19 cellular contexts compared by ENCODE assay signal in the genomic region with DNA sequence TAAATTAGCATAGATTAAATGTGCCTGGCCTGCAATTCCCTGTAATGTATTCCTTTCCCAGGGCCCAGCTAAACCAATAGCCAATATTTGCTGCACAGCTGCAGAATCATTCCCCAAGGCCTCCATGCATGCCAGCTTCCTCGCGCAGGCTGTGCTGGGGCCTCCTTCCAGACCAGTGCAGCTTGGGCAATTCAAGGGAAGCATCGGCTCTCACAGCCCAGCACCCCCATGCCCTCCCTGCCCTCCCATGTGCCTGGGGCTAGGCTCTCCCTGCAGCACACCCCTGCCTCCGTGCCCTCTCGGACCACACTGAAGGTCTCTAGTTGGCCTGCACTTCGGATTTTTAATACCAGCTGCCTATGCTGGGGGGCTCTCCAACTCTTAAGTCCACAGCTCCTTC.
DNase-seq lines count a peak whose midpoint lies in the region; ATAC-seq and TF ChIP-seq lines count a peak whose summit lies in the region.
"Had no signal": no experiment of that assay in that cellular context is flagged by ENCODE, and none has a peak within 500 bp of the region (broad histone marks: within the 10 kb centered on the region; RNA-seq: fewer than 3 reads in every experiment).

No MANE protein-coding gene starts in this region.

- peaks cover 0 to 3% (median 0%) of the 10 kb centered on the region in 3 experiments for H3K27me3 ChIP-seq in neuronal stem cell (ENCODE audit: control insufficient read depth in 3 of 3, insufficient read depth in 3 of 3, low read depth in 1 of 3, low read length in 3 of 3)

- H3K27me3 Mint-ChIP-seq in chondrocyte (ENCODE audit: low read depth) = peaks cover 34% of the 10 kb centered on the region

- no peak overlapping the region for H3K4me3 Mint-ChIP-seq in chondrocyte (ENCODE audit: unreplicated experiment)
- H3K4me3 Mint-ChIP-seq: B cell; CD4-positive, CD25-positive, alpha-beta regulatory T cell; CD8-positive, alpha-beta T cell; GM23338; HFFc6 had no signal

- no peak overlapping the region for H2AFZ ChIP-seq in neuronal stem cell (ENCODE audit: low read length)
- H2AFZ ChIP-seq: GM23338 had no signal

- no peak for ATAC-seq in HG03095 (IDR thresholded peaks at IDR 0.05; ENCODE audit: unreplicated experiment)
- ATAC-seq: CD8-positive, alpha-beta T cell; GM12878; GM23338 had no signal

- peak overlapping the region; percentile 87 for H3K18ac ChIP-seq in neuronal stem cell (ENCODE audit: low read length)

- H2BK12ac ChIP-seq in neuronal stem cell (ENCODE audit: low read length) = no peak overlapping the region

- H3K27ac ChIP-seq in neuronal stem cell (replicated peaks; ENCODE audit: low read length) = no peak overlapping the region
- H3K27ac ChIP-seq: C4-2B had no signal

- H2BK15ac ChIP-seq in neuronal stem cell (ENCODE audit: low read length) = no peak overlapping the region

- no peak for TF ChIP-seq CTCF in chondrocyte (IDR thresholded peaks at IDR 0.05)

- H3K36me3 Mint-ChIP-seq in chondrocyte (ENCODE audit: low read depth) = no peaks in the 10 kb centered on the region
- H3K36me3 Mint-ChIP-seq: CD4-positive, CD25-positive, alpha-beta regulatory T cell; CD8-positive, alpha-beta T cell had no signal

- no peaks in the 10 kb centered on the region for H3K4me1 Mint-ChIP-seq in chondrocyte (ENCODE audit: low read depth)

- DNase-seq in chondrocyte (ENCODE audit: low spot score) (peak; percentile 61), neuronal stem cell (ENCODE audit: low spot score) (no peak), retina (peak; percentile 52), SW 1271 (lab: John Stamatoyannopoulos, UW) (no peak), C1 segment of cervical spinal cord (lab: John Stamatoyannopoulos, UW) (no peak), DMS79 (lab: John Stamatoyannopoulos, UW) (no peak)
- DNase-seq: Caco-2; CD4-positive, CD25-positive, alpha-beta regulatory T cell; CD8-positive, alpha-beta T cell; DMS153; EL; GDM1; HFFc6 had no signal

- H3K4ac ChIP-seq in neuronal stem cell (ENCODE audit: low read length) = no peak overlapping the region

- H3K4me1 ChIP-seq in neuronal stem cell (ENCODE audit: control insufficient read depth in 2 of 2, insufficient read depth in 1 of 2, low read depth in 1 of 2, low read length in 2 of 2) = peaks cover 0 to 2% of the 10 kb centered on the region in 2 donors
- H3K4me1 ChIP-seq: Caco-2, HAP-1 had no signal

- H2AK5ac ChIP-seq in neuronal stem cell (ENCODE audit: low read depth, low read length) = no peak overlapping the region

- no peaks in the 10 kb centered on the region for H3K36me3 ChIP-seq in neuronal stem cell (replicated peaks in 1 of 2; ENCODE audit: control insufficient read depth in 2 of 2, insufficient read depth in 2 of 2, low read length in 2 of 2)
- H3K36me3 ChIP-seq: HAP-1 had no signal

- H3K4me2 ChIP-seq in neuronal stem cell (ENCODE audit: insufficient read depth, low read length, poor library complexity, severe bottlenecking) = no peak overlapping the region
- H3K4me2 ChIP-seq: GM23338 had no signal

- no peak overlapping the region for H2BK5ac ChIP-seq in neuronal stem cell (ENCODE audit: low read length)

- no peaks in the 10 kb centered on the region for H3K79me1 ChIP-seq in neuronal stem cell (ENCODE audit: low read depth, low read length)

- no CpG with 5 or more reads among the region's 6 CpGs for whole genome bisulfite sequencing in neuronal stem cell (ENCODE audit: extremely low coverage in 2 of 2, insufficient read length in 2 of 2, insufficient replicate concordance in 1 of 2), 2 donors

- no peak overlapping the region for H2BK120ac ChIP-seq in neuronal stem cell (ENCODE audit: low read depth, low read length)

- H3K23ac ChIP-seq in neuronal stem cell (ENCODE audit: low read depth, low read length, poor library complexity) = no peak overlapping the region

- no peak overlapping the region for H3K9ac ChIP-seq in neuronal stem cell (ENCODE audit: low read depth, low read length, poor library complexity)

- H3K9me3 ChIP-seq in neuronal stem cell (replicated peaks in 1 of 2; ENCODE audit: control insufficient read depth in 2 of 2, insufficient read depth in 1 of 2, low read depth in 1 of 2, low read length in 2 of 2) = no peaks in the 10 kb centered on the region
- H3K9me3 ChIP-seq: Caco-2, HAP-1 had no signal

- H3K4me3 ChIP-seq in neuronal stem cell (ENCODE audit: low read length in 2 of 2) = no peak overlapping the region
- H3K4me3 ChIP-seq: GM12878, GM23338, HAP-1 had no signal

- no peak overlapping the region for H4K8ac ChIP-seq in neuronal stem cell (ENCODE audit: low read depth, low read length)

- no peak overlapping the region for H3K14ac ChIP-seq in neuronal stem cell (ENCODE audit: low read length)

- H4K91ac ChIP-seq in neuronal stem cell (ENCODE audit: low read depth, low read length, poor library complexity) = no peak overlapping the region

- H3K9me3 Mint-ChIP-seq in chondrocyte (ENCODE audit: low read depth) = no peaks in the 10 kb centered on the region
- H3K9me3 Mint-ChIP-seq: CD8-positive, alpha-beta T cell; GM23338; HFFc6 had no signal

- H3K27ac Mint-ChIP-seq in chondrocyte (ENCODE audit: unreplicated experiment) = no peak overlapping the region
- H3K27ac Mint-ChIP-seq: B cell; CD4-positive, CD25-positive, alpha-beta regulatory T cell; CD8-positive, alpha-beta T cell; GM23338; HFFc6 had no signal

Comparison
In these comparisons a context has a peak if more than half of its experiments do, and no peak if none do; other contexts are left out.
1. DNase-seq: peak in chondrocyte (single experiment) and retina (single experiment); none in neuronal stem cell (single experiment), SW 1271 (0 of 2), C1 segment of cervical spinal cord (0 of 14) and DMS79 (single experiment).